Comparison of ENCODE assay signal across 9 cellular contexts in genomic region chr19:55255618-55256423, GRCh38. TPM values are rescaled to one million over a fixed set of nuclear protein-coding genes. Genes with fewer than 3 reads are reported as not detected.
DNase-seq lines count a peak whose midpoint lies in the region; ATAC-seq and TF ChIP-seq lines count a peak whose summit lies in the region.
"Had no signal": no experiment of that assay in that cellular context is flagged by ENCODE, and none has a peak within 500 bp of the region (broad histone marks: within the 10 kb centered on the region; RNA-seq: fewer than 3 reads in every experiment).

No MANE protein-coding gene starts in this region.

- peaks cover 12% of the 10 kb centered on the region for H4K20me1 ChIP-seq in OCI-LY7 (ENCODE audit: insufficient read depth, low read length)

- peak overlapping the region; percentile 99 for H3K27ac Mint-ChIP-seq in activated naive CD8-positive, alpha-beta T cell treated with anti-CD3 and anti-CD28 coated beads, Interleukin-2, amount 50 U/mL, for 24 hours
- peak overlapping the region; percentile 41 for H3K27ac Mint-ChIP-seq in mesothelial cell of epicardium

- H3K79me2 ChIP-seq in OCI-LY7 (ENCODE audit: insufficient read depth, low read depth, low read length) = peaks cover 71% of the 10 kb centered on the region

- BruUV-seq in OCI-LY7 (replicated peaks; lab: Mats Ljungman, UMichigan) = no TSS peak

- H3K4me3 Mint-ChIP-seq in activated naive CD8-positive, alpha-beta T cell treated with anti-CD3 and anti-CD28 coated beads, Interleukin-2, amount 50 U/mL, for 24 hours = peak overlapping the region; percentile 95
- peak overlapping the region; percentile 99 for H3K4me3 Mint-ChIP-seq in mesothelial cell of epicardium

- TF ChIP-seq POLR2A in GM10847 (IDR thresholded peaks at IDR 0.05; ENCODE audit: extremely low read depth, insufficient read length) = peak; percentile 23

- DNase-seq in OCI-LY7 (ENCODE audit: low spot score) = peak; percentile 73
- peak; percentile 74 for DNase-seq in activated naive CD8-positive, alpha-beta T cell treated with anti-CD3 and anti-CD28 coated beads, Interleukin-2, amount 50 U/mL, for 24 hours
- no peak for DNase-seq in mesothelial cell of epicardium (ENCODE audit: low spot score in 2 of 2, unreplicated experiment in 2 of 2)
- DNase-seq in upper lobe of right lung = no peak
- DNase-seq in NCI-H526 treated with DMSO at 0.1 percent for 48 hours (lab: John Stamatoyannopoulos, UW) = no peak
- DNase-seq in NCI-H2196 treated with DMSO at 0.1 percent for 48 hours (lab: John Stamatoyannopoulos, UW; ENCODE audit: unreplicated experiment) = no peak

- peaks cover 63% of the 10 kb centered on the region for H3K4me1 ChIP-seq in OCI-LY7 (ENCODE audit: insufficient read depth, low read length, poor library complexity, severe bottlenecking)
- H3K4me1 ChIP-seq in upper lobe of right lung = peaks cover 47% of the 10 kb centered on the region

- H3K9me3 Mint-ChIP-seq in activated naive CD8-positive, alpha-beta T cell treated with anti-CD3 and anti-CD28 coated beads, Interleukin-2, amount 50 U/mL, for 24 hours = no peaks in the 10 kb centered on the region
- no peaks in the 10 kb centered on the region for H3K9me3 Mint-ChIP-seq in mesothelial cell of epicardium

- peak overlapping the region; percentile 98 for H3K4me2 ChIP-seq in OCI-LY7 (ENCODE audit: low read length)

- POLR2A ChIA-PET in OCI-LY7 (lab: Charles Lee) = interaction anchor here (0.6 to 1.9 kb wide), 11 partner anchors 16 to 129 kb away, joined by 3 to 7 read pairs (median 3); partner anchors contain the start of genes HSPBP1 and KMT5C

- H3K27me3 ChIP-seq in upper lobe of right lung = no peaks in the 10 kb centered on the region
- H3K27me3 ChIP-seq: SJSA1 had no signal

- peak; percentile 37 for ATAC-seq in activated naive CD8-positive, alpha-beta T cell treated with anti-CD3 and anti-CD28 coated beads, Interleukin-2, amount 50 U/mL, for 24 hours
- ATAC-seq in upper lobe of right lung (no peak), HG02973 (IDR thresholded peaks at IDR 0.05; ENCODE audit: unreplicated experiment) (no peak)

- H3K4me3 ChIP-seq in OCI-LY7 (ENCODE audit: low read depth, low read length, poor library complexity, severe bottlenecking) (peak overlapping the region; percentile 78), upper lobe of right lung (peak overlapping the region; percentile 47)
- H3K4me3 ChIP-seq: SJSA1 had no signal

- H3K27me3 Mint-ChIP-seq in activated naive CD8-positive, alpha-beta T cell treated with anti-CD3 and anti-CD28 coated beads, Interleukin-2, amount 50 U/mL, for 24 hours = no peaks in the 10 kb centered on the region
- no peaks in the 10 kb centered on the region for H3K27me3 Mint-ChIP-seq in mesothelial cell of epicardium (ENCODE audit: low read depth)

- H3K9me3 ChIP-seq in OCI-LY7 (ENCODE audit: low read length) = no peaks in the 10 kb centered on the region
- H3K9me3 ChIP-seq in upper lobe of right lung = no peaks in the 10 kb centered on the region
- H3K9me3 ChIP-seq: SJSA1 had no signal

- TF ChIP-seq CTCF in OCI-LY7 (conservative IDR thresholded peaks at IDR 0.05; ENCODE audit: low read length) = no peak
- no peak for TF ChIP-seq CTCF in mesothelial cell of epicardium (IDR thresholded peaks at IDR 0.05; ENCODE audit: unreplicated experiment)
- TF ChIP-seq CTCF in upper lobe of right lung (IDR thresholded peaks at IDR 0.05) = no peak

- intact Hi-C loops in OCI-LY7 (cut with micrococcal nuclease; ENCODE audit: unreplicated experiment) (loop anchor here (2.0 kb wide), 1 partner anchor 43 kb away; no protein-coding TSS in a partner anchor), upper lobe of right lung (cut with DNase I) (no loop called here)

- H3K27ac ChIP-seq in OCI-LY7 (ENCODE audit: low read depth, low read length, poor library complexity, severe bottlenecking) (peak overlapping the region; percentile 97), upper lobe of right lung (peak overlapping the region; percentile 11)
- H3K27ac ChIP-seq: SJSA1 had no signal

- no peaks in the 10 kb centered on the region for H3K9me2 ChIP-seq in OCI-LY7 (ENCODE audit: insufficient read depth, low read length)

- CTCF ChIA-PET in OCI-LY7 (lab: Charles Lee; ENCODE audit: unreplicated experiment) = interaction anchor here (1.8 kb wide), 1 partner anchor 45 kb away, joined by 5 read pairs; no protein-coding TSS in a partner anchor

- no peak overlapping the region for H2AFZ ChIP-seq in OCI-LY7 (ENCODE audit: low read length)

- H3K36me3 Mint-ChIP-seq in activated naive CD8-positive, alpha-beta T cell treated with anti-CD3 and anti-CD28 coated beads, Interleukin-2, amount 50 U/mL, for 24 hours (ENCODE audit: low read depth) = peaks cover 47% of the 10 kb centered on the region
- no peaks in the 10 kb centered on the region for H3K36me3 Mint-ChIP-seq in mesothelial cell of epicardium

- H3K4me1 Mint-ChIP-seq in activated naive CD8-positive, alpha-beta T cell treated with anti-CD3 and anti-CD28 coated beads, Interleukin-2, amount 50 U/mL, for 24 hours = peaks cover 76% of the 10 kb centered on the region
- H3K4me1 Mint-ChIP-seq in mesothelial cell of epicardium = peaks cover 41% of the 10 kb centered on the region

- H3K36me3 ChIP-seq in OCI-LY7 (ENCODE audit: insufficient read depth, low read length) = peaks cover 62% of the 10 kb centered on the region
- no peaks in the 10 kb centered on the region for H3K36me3 ChIP-seq in upper lobe of right lung

RNA-seq across cellular contexts. Expression of gene PPP6R1, which starts 3.0 kb away (rescaled TPM):
- 82.0 and 89.6 TPM in 2 replicates for total RNA-seq in OCI-LY7 (2014; rRNA removed; shearing (Covaris generic))
- total RNA-seq in OCI-LY7 (2022) (156 and 161 TPM in 2 replicates), mesothelial cell of epicardium (70.1 to 73.0 TPM (median 71.5 TPM) in 3 replicates), upper lobe of right lung (61.0 TPM)

RNA-seq across cellular contexts. Expression of gene HSPBP1, which starts 24.1 kb away (rescaled TPM):
- 41.3 and 50.5 TPM in 2 replicates for total RNA-seq in OCI-LY7 (2014; rRNA removed; shearing (Covaris generic))
- total RNA-seq in OCI-LY7 (2022) = 31.9 and 38.7 TPM in 2 replicates
- 28.9 to 30.4 TPM (median 29.1 TPM) in 3 replicates for total RNA-seq in mesothelial cell of epicardium
- total RNA-seq in upper lobe of right lung = 19.7 TPM

RNA-seq across cellular contexts. Expression of gene TMEM86B, which starts 27.3 kb away (rescaled TPM):
- total RNA-seq in OCI-LY7 (2014; rRNA removed; shearing (Covaris generic)) = 6.7 and 8.1 TPM in 2 replicates
- total RNA-seq in OCI-LY7 (2022) = 13.7 and 13.8 TPM in 2 replicates
- 5.9 to 6.7 TPM (median 6.7 TPM) in 3 replicates for total RNA-seq in mesothelial cell of epicardium
- total RNA-seq in upper lobe of right lung = 4.3 TPM

RNA-seq across cellular contexts. Expression of gene BRSK1, which starts 28.0 kb away (rescaled TPM):
- 15.9 and 16.1 TPM in 2 replicates for total RNA-seq in OCI-LY7 (2014; rRNA removed; shearing (Covaris generic))
- 23.9 and 25.7 TPM in 2 replicates for total RNA-seq in OCI-LY7 (2022)
- 38.5 to 46.0 TPM (median 43.4 TPM) in 3 replicates for total RNA-seq in mesothelial cell of epicardium
- total RNA-seq in upper lobe of right lung = 1.3 TPM

RNA-seq across cellular contexts. Expression of gene PTPRH, which starts 46.5 kb away (rescaled TPM):
- total RNA-seq in OCI-LY7 (2014; rRNA removed; shearing (Covaris generic)) = not detected in 2 replicates
- not detected in 2 replicates for total RNA-seq in OCI-LY7 (2022)
- 10.4 to 10.7 TPM (median 10.5 TPM) in 3 replicates for total RNA-seq in mesothelial cell of epicardium
- not detected for total RNA-seq in upper lobe of right lung

Comparison
In these comparisons a context has a peak if more than half of its experiments do, and no peak if none do; other contexts are left out.
1. DNase-seq: peak in OCI-LY7 (single experiment) and activated naive CD8-positive, alpha-beta T cell treated with anti-CD3 and anti-CD28 coated beads, Interleukin-2, amount 50 U/mL, for 24 hours (single experiment); none in mesothelial cell of epicardium (0 of 2), upper lobe of right lung (single experiment), NCI-H526 treated with DMSO at 0.1 percent for 48 hours (single experiment) and NCI-H2196 treated with DMSO at 0.1 percent for 48 hours (single experiment).